In the genomic region with DNA sequence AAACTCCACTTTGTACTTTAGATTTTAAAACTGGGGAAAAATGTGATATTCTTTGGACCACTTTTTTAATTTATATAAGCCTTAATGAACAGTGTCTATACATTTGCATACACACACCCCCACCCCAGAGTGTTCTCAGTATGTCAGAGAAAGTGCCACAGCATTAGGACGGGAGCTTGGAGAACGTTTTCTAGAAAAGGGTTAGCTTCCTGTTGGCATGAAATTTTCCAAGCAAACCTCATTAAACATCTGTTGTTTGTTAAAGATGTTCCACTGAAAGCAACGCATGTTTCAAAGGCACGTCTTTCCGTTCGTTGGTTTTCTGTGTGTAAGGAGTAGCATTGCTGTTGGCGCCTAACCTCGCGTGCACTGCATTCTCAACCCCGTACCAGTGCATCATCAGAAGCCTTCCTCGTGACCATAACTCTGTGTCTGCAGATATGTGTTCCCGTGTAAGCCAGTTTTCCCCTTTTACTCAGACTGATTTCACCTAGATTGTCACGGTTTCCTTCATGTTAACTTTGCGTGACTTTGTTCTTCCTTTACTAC, we compare ENCODE assay signal across 11 cellular contexts.
DNase-seq lines count a peak whose midpoint lies in the region; ATAC-seq, FAIRE-seq and TF ChIP-seq lines count a peak whose summit lies in the region.
"Had no signal": no experiment of that assay in that cellular context is flagged by ENCODE, and none has a peak within 500 bp of the region (broad histone marks: within the 10 kb centered on the region; RNA-seq: fewer than 3 reads in every experiment).

No MANE protein-coding gene starts in this region.

- no peak overlapping the region for H3K56ac ChIP-seq in H1 (replicated peaks; ENCODE audit: insufficient read length, low read depth, low read length)

- H3K27ac ChIP-seq in PC-3 (ENCODE audit: low read length) (no peak overlapping the region), H1 (ENCODE audit: low read depth, low read length) (no peak overlapping the region), prostate gland (no peak overlapping the region)
- H3K27ac ChIP-seq: neutrophil had no signal

- H2AK5ac ChIP-seq in H1 (ENCODE audit: low read depth, low read length), result no peak overlapping the region

- no peaks in the 10 kb centered on the region for H3K79me2 ChIP-seq in PC-3 (ENCODE audit: low read length)
- no peaks in the 10 kb centered on the region for H3K79me2 ChIP-seq in H1 (ENCODE audit: control insufficient read depth in 1 of 2, insufficient read depth in 2 of 2, low read length in 2 of 2)

- H2BK12ac ChIP-seq in H1 (ENCODE audit: low read depth, low read length), result no peak overlapping the region; the same call in 1 of the 2 replicates

- BruUV-seq in PC-3 (replicated peaks; lab: Mats Ljungman, UMichigan), result no TSS peak

- H3K9ac ChIP-seq in PC-3 (ENCODE audit: low read length) (no peak overlapping the region), H1 (replicated peaks in 1 of 4; ENCODE audit: extremely low read depth in 1 of 4, low read depth in 3 of 4, low read length in 3 of 4) (no peak overlapping the region)

- H3K36me3 ChIP-seq in PC-3 (ENCODE audit: low read depth, low read length) (peaks cover 15% of the 10 kb centered on the region; the same call in 1 of the 2 replicates), H1 (ENCODE audit: control insufficient read depth in 2 of 4, insufficient read depth in 4 of 4, low read length in 3 of 4) (peaks cover 2 to 13% (median 10%) of the 10 kb centered on the region in 4 experiments; a peak in 5 of 8 replicates), prostate gland (no peaks in the 10 kb centered on the region)
- H3K36me3 ChIP-seq: neutrophil had no signal

- no peak for TF ChIP-seq EP300 in H1 (IDR thresholded peaks at IDR 0.05; ENCODE audit: borderline replicate concordance in 1 of 2, low read depth in 2 of 2, low read length in 2 of 2)

- H3K9me2 ChIP-seq in PC-3 (replicated peaks; ENCODE audit: low read length), result no peaks in the 10 kb centered on the region

- H4K91ac ChIP-seq in H1 (replicated peaks; ENCODE audit: insufficient read length, low read length), result no peak overlapping the region

- no peak overlapping the region for H4K5ac ChIP-seq in H1 (ENCODE audit: insufficient read length, low read depth, low read length)

- no peaks in the 10 kb centered on the region for H3F3A ChIP-seq in PC-3 (ENCODE audit: low read length, unreplicated experiment)

- peak; percentile 68 for DNase-seq in activated effector memory CD4-positive, alpha-beta T cell treated with anti-CD3 and anti-CD28 coated beads, Interleukin-2, amount 50 U/mL, for 16 hours
- DNase-seq in activated effector memory CD4-positive, alpha-beta T cell treated with Interleukin-2 at 50 U/mL for 16 hours, result no peak
- no peak for DNase-seq in PC-3
- DNase-seq in H1 (ENCODE audit: low read depth in 1 of 2, low spot score in 2 of 2), result no peak
- peak; percentile 24 for DNase-seq in stimulated activated CD4-positive, alpha-beta T cell treated with anti-CD3 and anti-CD28 coated beads, Interleukin-4, amount 100 ng/mL, for 1 hour
- no peak for DNase-seq in prostate gland (ENCODE audit: low spot score)
- no peak for DNase-seq in NCI-H82 treated with DMSO at 0.1 percent for 48 hours (lab: John Stamatoyannopoulos, UW; ENCODE audit: unreplicated experiment)
- no peak for DNase-seq in NK-92 treated with Interleukin-12 subunit alpha and Interleukin-12 subunit beta, amount 100 ng/mL, for 24 hours (lab: John Stamatoyannopoulos, UW)
- DNase-seq: kidney glomerular epithelial cell had no signal

- H2BK5ac ChIP-seq in H1 (ENCODE audit: low read depth, low read length), result peak overlapping the region; percentile 45; the same call in 1 of the 2 replicates

- H3K27me3 ChIP-seq in PC-3 (ENCODE audit: low read length) (no peaks in the 10 kb centered on the region), H1 (replicated peaks in 1 of 4; ENCODE audit: control insufficient read depth in 3 of 4, extremely low read depth in 1 of 4, insufficient read depth in 3 of 4, low read length in 3 of 4) (no peaks in the 10 kb centered on the region), prostate gland (replicated peaks; ENCODE audit: insufficient read depth) (no peaks in the 10 kb centered on the region)
- H3K27me3 ChIP-seq: neutrophil had no signal

- intact Hi-C loops in PC-3 (cut with micrococcal nuclease) (loop anchor here (1.0 to 2.0 kb wide), 2 partner anchors 94 to 364 kb away; no protein-coding TSS in a partner anchor), prostate gland (cut with DNase I) (loop anchor here (5.0 kb wide), 1 partner anchor 87 kb away; no protein-coding TSS in a partner anchor)

- H3K4me3 ChIP-seq in PC-3 (ENCODE audit: low read length) (no peak overlapping the region), H1 (ENCODE audit: extremely low read depth in 1 of 4, insufficient read depth in 2 of 4, low read depth in 3 of 4, low read length in 4 of 4) (no peak overlapping the region), prostate gland (no peak overlapping the region)

- H4K20me1 ChIP-seq in PC-3 (ENCODE audit: low read length) (no peaks in the 10 kb centered on the region), H1 (replicated peaks in 1 of 2; ENCODE audit: control insufficient read depth in 1 of 2, insufficient read depth in 2 of 2, low read length in 2 of 2) (peaks cover 0 to 2% of the 10 kb centered on the region in 2 experiments)

- no peaks in the 10 kb centered on the region for H3K23me2 ChIP-seq in H1 (ENCODE audit: low read depth, low read length)

- H3K4me1 ChIP-seq in PC-3 (ENCODE audit: insufficient read depth, low read length), result no peaks in the 10 kb centered on the region
- peaks cover 0 to 2% (median 0%) of the 10 kb centered on the region in 4 experiments; a peak in 3 of 7 replicates for H3K4me1 ChIP-seq in H1 (replicated peaks in 1 of 4; ENCODE audit: control insufficient read depth in 3 of 4, insufficient read depth in 4 of 4, low read length in 3 of 4)
- peaks cover 6% of the 10 kb centered on the region for H3K4me1 ChIP-seq in prostate gland (replicated peaks)
- H3K4me1 ChIP-seq: Caco-2 had no signal

- POLR2A ChIA-PET in PC-3 (lab: Charles Lee; ENCODE audit: unreplicated experiment), result no interaction called here
- POLR2A ChIA-PET in H1 (lab: Charles Lee; ENCODE audit: partially characterized antibody), result no interaction called here

- H3K4me2 ChIP-seq in PC-3 (ENCODE audit: low read length) (no peak overlapping the region), H1 (ENCODE audit: insufficient read depth in 1 of 2, low read depth in 2 of 2, low read length in 2 of 2) (no peak overlapping the region)

- no peak overlapping the region for H3K4ac ChIP-seq in H1 (replicated peaks; ENCODE audit: insufficient read length, low read depth, low read length)

- TF ChIP-seq RAD21 in H1 (IDR thresholded peaks at IDR 0.05 in 1 of 2, conservative IDR thresholded peaks at IDR 0.05 in 1 of 2; ENCODE audit: low read depth in 2 of 2, low read length in 2 of 2), result no peak

- H2BK120ac ChIP-seq in H1 (replicated peaks; ENCODE audit: low read depth, low read length), result no peak overlapping the region

- no peak for ATAC-seq in PC-3

- H3K79me1 ChIP-seq in H1 (ENCODE audit: low read depth, low read length), result no peaks in the 10 kb centered on the region

- no peak overlapping the region for H3K18ac ChIP-seq in H1 (ENCODE audit: extremely low read depth, low read length)

- H2BK20ac ChIP-seq in H1 (ENCODE audit: low read length), result no peak overlapping the region

- TF ChIP-seq POLR2A in H1 (IDR thresholded peaks at IDR 0.05; ENCODE audit: control extremely low read depth in 1 of 2, low read depth in 2 of 2, low read length in 2 of 2), result no peak
- no peak for TF ChIP-seq POLR2A in prostate gland (IDR thresholded peaks at IDR 0.05)

- H3K9me3 ChIP-seq in PC-3 (ENCODE audit: low read length) (no peaks in the 10 kb centered on the region), H1 (ENCODE audit: insufficient read depth in 2 of 2, low read depth in 1 of 2, low read length in 1 of 2) (no peaks in the 10 kb centered on the region), prostate gland (no peaks in the 10 kb centered on the region)
- H3K9me3 ChIP-seq: Caco-2, neutrophil had no signal

- no peak overlapping the region for H3K23ac ChIP-seq in H1 (ENCODE audit: insufficient read length)

- FAIRE-seq in H1 (lab: Jason Lieb, UNC), result no peak

- no peak overlapping the region for H3K14ac ChIP-seq in H1 (ENCODE audit: insufficient read length)

- H2AFZ ChIP-seq in PC-3 (ENCODE audit: low read length) (no peak overlapping the region), H1 (ENCODE audit: low read length) (no peak overlapping the region)

- no peak overlapping the region for H2BK15ac ChIP-seq in H1 (ENCODE audit: low read length)

- TF ChIP-seq CTCF in PC-3 (conservative IDR thresholded peaks at IDR 0.05; ENCODE audit: low read depth, low read length) (0 out of 2 replicates have a peak, but pooled peaks have one; percentile 5), H1 (IDR thresholded peaks at IDR 0.05; ENCODE audit: control extremely low read depth in 1 of 3, insufficient read depth in 1 of 3, low read depth in 1 of 3, low read length in 3 of 3) (no peak), prostate gland (IDR thresholded peaks at IDR 0.05) (no peak)

- CTCF ChIA-PET in PC-3 (lab: Charles Lee) (no interaction called here), H1 (lab: Charles Lee; ENCODE audit: partially characterized antibody) (interaction anchor here (0.5 to 1.9 kb wide), 12 partner anchors 11 to 106 kb away, joined by 3 to 9 read pairs (median 3); no protein-coding TSS in a partner anchor)

- WGBS in H1 (ENCODE audit: extremely low coverage in 1 of 2, insufficient coverage in 1 of 2, insufficient read length in 1 of 2, insufficient replicate concordance in 2 of 2, low coverage in 1 of 2, low lambda C conversion rate in 2 of 2, missing lambda C conversion rate in 1 of 2), 2 experiments, result 87% methylated on average over 14 of the region's 14 CpGs; no CpG with 5 or more reads in 1 of the 2 experiments
- 46% methylated on average over 14 of the region's 14 CpGs for WGBS in prostate gland

- no peak overlapping the region for H4K8ac ChIP-seq in H1 (ENCODE audit: extremely low read depth, insufficient read depth, low read length)

TF ChIP-seq in H1, 55 proteins besides CTCF, POLR2A, EP300 and RAD21:
- TF ChIP-seq BACH1 (IDR thresholded peaks at IDR 0.05; ENCODE audit: low read length), result no peak
- TF ChIP-seq SRF (IDR thresholded peaks at IDR 0.05; ENCODE audit: low read depth, low read length), result no peak
- no peak for TF ChIP-seq TEAD4 (IDR thresholded peaks at IDR 0.05; ENCODE audit: low read depth, low read length)
- no peak for TF ChIP-seq CTBP2 (IDR thresholded peaks at IDR 0.05; ENCODE audit: borderline replicate concordance, insufficient read depth, insufficient read length, low read length)
- TF ChIP-seq SUZ12 (IDR thresholded peaks at IDR 0.05; ENCODE audit: low read length), result no peak
- TF ChIP-seq RFX5 (IDR thresholded peaks at IDR 0.05; ENCODE audit: borderline replicate concordance, low read depth, low read length), result no peak
- no peak for TF ChIP-seq SP4 (IDR thresholded peaks at IDR 0.05; ENCODE audit: low read length)

Comparison
In these comparisons a context has a peak if more than half of its experiments do, and no peak if none do; other contexts are left out.
1. DNase-seq: peak in activated effector memory CD4-positive, alpha-beta T cell treated with anti-CD3 and anti-CD28 coated beads, Interleukin-2, amount 50 U/mL, for 16 hours (single experiment) and stimulated activated CD4-positive, alpha-beta T cell treated with anti-CD3 and anti-CD28 coated beads, Interleukin-4, amount 100 ng/mL, for 1 hour (single experiment); none in activated effector memory CD4-positive, alpha-beta T cell treated with Interleukin-2 at 50 U/mL for 16 hours (single experiment), PC-3 (single experiment), H1 (0 of 2), prostate gland (single experiment), NCI-H82 treated with DMSO at 0.1 percent for 48 hours (single experiment) and NK-92 treated with Interleukin-12 subunit alpha and Interleukin-12 subunit beta, amount 100 ng/mL, for 24 hours (single experiment).